18 cellular contexts compared by ENCODE assay signal in genomic region chr14:91925727-91926121, GRCh38. TPM values are rescaled to one million over a fixed set of nuclear protein-coding genes. Genes with fewer than 3 reads are reported as not detected.
"Had no signal": no experiment of that assay in that cellular context is flagged by ENCODE, and none has a peak within 500 bp of the region (broad histone marks: within the 10 kb centered on the region; RNA-seq: fewer than 3 reads in every experiment).

No MANE protein-coding gene starts in this region.

- ATAC-seq: activated CD4-positive, alpha-beta T cell treated with anti-CD3 and anti-CD28 coated beads for 36 hours; activated CD8-positive, alpha-beta memory T cell treated with anti-CD3 and anti-CD28 coated beads, Interleukin-2, amount 10 ng/mL, durations not matched to agents 7 days and 5 days; SK-N-SH treated with all-trans-retinoic acid at 6 μM for 48 hours had no signal

- H3K36me3 ChIP-seq: ovary had no signal

- H3K4me3 ChIP-seq: ovary had no signal

- H3K9me3 ChIP-seq: ovary had no signal

- H3K27me3 ChIP-seq: ovary had no signal

- H3K27ac ChIP-seq: VCaP had no signal

- DNase-seq: activated CD4-positive, alpha-beta memory T cell treated with anti-CD3 and anti-CD28 coated beads for 36 hours; activated CD4-positive, alpha-beta T cell treated with anti-CD3 and anti-CD28 coated beads for 36 hours; activated CD8-positive, alpha-beta memory T cell treated with anti-CD3 and anti-CD28 coated beads, Interleukin-2, amount 10 ng/mL, durations not matched to agents 7 days and 5 days; activated naive CD4-positive, alpha-beta T cell treated with anti-CD3 and anti-CD28 coated beads for 36 hours; activated T-cell treated with anti-CD3 and anti-CD28 coated beads, Interleukin-2, amount 50 U/mL, for 1 hour; central memory CD4-positive, alpha-beta T cell; effector CD8-positive, alpha-beta T cell; foreskin fibroblast; stimulated activated CD4-positive, alpha-beta T cell treated with anti-CD3 and anti-CD28 coated beads, Interleukin-15, amount 100 ng/mL, for 24 hours; stimulated activated CD4-positive, alpha-beta T cell treated with anti-CD3 and anti-CD28 coated beads, Interleukin-4, amount 100 ng/mL, for 1 hour; stimulated activated naive CD4-positive, alpha-beta T cell; T-helper 1 cell; T1000 had no signal

RNA-seq across cellular contexts. Expression of gene TC2N, which starts 58.4 kb away (rescaled TPM):
- total RNA-seq: neural crest cell had no signal
- polyA plus RNA-seq: endothelial cell of umbilical vein had no signal
